Comparison of ENCODE assay signal across 22 cellular contexts in the genomic region with DNA sequence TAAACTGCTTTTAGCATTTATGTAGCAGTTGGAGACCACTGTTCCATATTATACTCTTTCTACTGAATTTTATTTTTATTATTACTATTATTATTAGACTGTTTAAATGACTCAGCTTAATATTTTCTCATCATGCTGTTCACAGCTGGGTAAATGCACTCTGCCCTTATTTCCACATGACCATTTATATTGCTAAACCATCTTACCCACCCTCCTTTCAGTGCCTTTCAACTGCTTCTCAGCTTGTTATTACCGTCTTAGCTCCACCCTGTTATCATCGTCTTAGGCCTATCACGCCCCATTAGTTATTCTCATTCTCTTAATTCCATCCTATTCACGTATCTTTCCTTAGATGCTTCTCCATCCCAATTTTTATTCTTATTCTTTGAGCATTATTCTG.
"Had no signal": no experiment of that assay in that cellular context is flagged by ENCODE, and none has a peak within 500 bp of the region (broad histone marks: within the 10 kb centered on the region; RNA-seq: fewer than 3 reads in every experiment).

No MANE protein-coding gene starts in this region.

- H3K4me1 Mint-ChIP-seq: memory B cell; natural killer cell; stimulated activated effector memory CD8-positive, alpha-beta T cell treated with anti-CD3 and anti-CD28 coated beads, Interleukin-12 subunit alpha, Interleukin-12 subunit beta, amount 100 ng/mL, for 72 hours had no signal

- H3K27me3 Mint-ChIP-seq: memory B cell had no signal

- H3K9me3 Mint-ChIP-seq: memory B cell; natural killer cell; stimulated activated effector memory CD8-positive, alpha-beta T cell treated with anti-CD3 and anti-CD28 coated beads, Interleukin-12 subunit alpha, Interleukin-12 subunit beta, amount 100 ng/mL, for 72 hours had no signal

- H3K27ac Mint-ChIP-seq: memory B cell; natural killer cell; stimulated activated effector memory CD8-positive, alpha-beta T cell treated with anti-CD3 and anti-CD28 coated beads, Interleukin-12 subunit alpha, Interleukin-12 subunit beta, amount 100 ng/mL, for 72 hours had no signal

- H3K4me3 ChIP-seq: dorsolateral prefrontal cortex, gastrocnemius medialis, lung, pancreas, right lobe of liver, stomach, thyroid gland, vagina had no signal

- H3K4me3 Mint-ChIP-seq: memory B cell; natural killer cell; stimulated activated effector memory CD8-positive, alpha-beta T cell treated with anti-CD3 and anti-CD28 coated beads, Interleukin-12 subunit alpha, Interleukin-12 subunit beta, amount 100 ng/mL, for 72 hours had no signal

- DNase-seq: dorsolateral prefrontal cortex; effector CD4-positive, alpha-beta T cell; gastrocnemius medialis; head of caudate nucleus; kidney; natural killer cell; occipital lobe; pancreas; right lobe of liver; small intestine; stimulated activated CD4-positive, alpha-beta T cell treated with anti-CD3 and anti-CD28 coated beads, Interleukin-12 subunit alpha, Interleukin-12 subunit beta, amount 100 ng/mL, for 4 hours; stimulated activated CD4-positive, alpha-beta T cell treated with anti-CD3 and anti-CD28 coated beads, Interleukin-1b, Interleukin-23, amount 100 ng/mL, for 48 hours; stimulated activated CD4-positive, alpha-beta T cell treated with anti-CD3 and anti-CD28 coated beads, Interleukin-4, amount 100 ng/mL, for 1 hour; stimulated activated naive CD4-positive, alpha-beta T cell treated with Interleukin-2 at 50 U/mL for 16 hours; stomach; thyroid gland; trophoblast cell had no signal

- H3K36me3 Mint-ChIP-seq: memory B cell; natural killer cell; stimulated activated effector memory CD8-positive, alpha-beta T cell treated with anti-CD3 and anti-CD28 coated beads, Interleukin-12 subunit alpha, Interleukin-12 subunit beta, amount 100 ng/mL, for 72 hours had no signal

- H3K9me3 ChIP-seq: gastrocnemius medialis, pancreas, right lobe of liver, stomach, thyroid gland, vagina had no signal

- ATAC-seq: gastrocnemius medialis; left lobe of liver; natural killer cell; pancreas; stimulated activated effector memory CD8-positive, alpha-beta T cell treated with anti-CD3 and anti-CD28 coated beads, Interleukin-12 subunit alpha, Interleukin-12 subunit beta, amount 100 ng/mL, for 72 hours had no signal

- H3K36me3 ChIP-seq: gastrocnemius medialis, pancreas, right lobe of liver, stomach, thyroid gland, vagina had no signal

- H3K4me1 ChIP-seq: gastrocnemius medialis, pancreas, right lobe of liver, stomach, vagina had no signal

- H3K27me3 ChIP-seq: dorsolateral prefrontal cortex, gastrocnemius medialis, pancreas, right lobe of liver, stomach, thyroid gland, vagina had no signal

- H3K27ac ChIP-seq: dorsolateral prefrontal cortex, gastrocnemius medialis, pancreas, right lobe of liver, stomach, thyroid gland, vagina had no signal
